Comparison of ENCODE assay signal across 10 cellular contexts in the genomic region with DNA sequence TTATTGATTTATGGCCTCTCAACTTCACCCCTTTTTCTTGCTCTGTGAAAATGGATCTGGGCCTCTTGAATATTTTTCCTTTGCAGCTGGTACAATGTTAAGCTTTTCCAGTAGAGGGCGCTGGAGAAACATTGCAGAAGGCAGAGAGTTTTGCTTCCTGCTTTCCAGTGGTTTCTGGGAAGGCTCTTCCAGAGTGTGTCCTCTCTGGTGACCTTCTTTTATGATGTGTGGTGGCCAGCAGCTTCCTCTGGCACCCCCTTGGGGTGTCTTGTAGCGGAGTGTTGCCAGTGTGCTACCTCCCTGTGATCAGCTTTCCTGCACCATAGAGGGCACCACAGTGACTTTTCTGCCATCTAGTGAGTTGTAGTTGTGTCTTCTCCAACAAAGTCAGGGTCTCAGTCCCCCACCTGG. TPM values are rescaled to one million over a fixed set of nuclear protein-coding genes. Genes with fewer than 3 reads are reported as not detected.
DNase-seq lines count a peak whose midpoint lies in the region; ATAC-seq, FAIRE-seq and TF ChIP-seq lines count a peak whose summit lies in the region.
"Had no signal": no experiment of that assay in that cellular context is flagged by ENCODE, and none has a peak within 500 bp of the region (broad histone marks: within the 10 kb centered on the region; RNA-seq: fewer than 3 reads in every experiment).

No MANE protein-coding gene starts in this region.

- H3K4me3 Mint-ChIP-seq in astrocyte (ENCODE audit: unreplicated experiment) = no peak overlapping the region
- no peak overlapping the region for H3K4me3 Mint-ChIP-seq in activated naive CD8-positive, alpha-beta T cell treated with anti-CD3 and anti-CD28 coated beads, Interleukin-2, amount 50 U/mL, for 24 hours

- peaks cover 9% of the 10 kb centered on the region; the same call in 1 of the 2 replicates for H4K20me1 ChIP-seq in DND-41 (ENCODE audit: insufficient read depth, low read length)
- peaks cover 10% of the 10 kb centered on the region for H4K20me1 ChIP-seq in astrocyte (ENCODE audit: insufficient read depth, low read length)

- H3K36me3 Mint-ChIP-seq in astrocyte (ENCODE audit: low read depth, unreplicated experiment) = no peaks in the 10 kb centered on the region
- peaks cover 14% of the 10 kb centered on the region for H3K36me3 Mint-ChIP-seq in activated naive CD8-positive, alpha-beta T cell treated with anti-CD3 and anti-CD28 coated beads, Interleukin-2, amount 50 U/mL, for 24 hours (ENCODE audit: low read depth)

- H3K4me1 Mint-ChIP-seq in astrocyte (ENCODE audit: low read depth, unreplicated experiment) = peaks cover 27% of the 10 kb centered on the region
- peaks cover 82% of the 10 kb centered on the region for H3K4me1 Mint-ChIP-seq in activated naive CD8-positive, alpha-beta T cell treated with anti-CD3 and anti-CD28 coated beads, Interleukin-2, amount 50 U/mL, for 24 hours

- H3K4me2 ChIP-seq in DND-41 (ENCODE audit: insufficient read depth, low read length) (no peak overlapping the region), astrocyte (ENCODE audit: low read length) (no peak overlapping the region)

- H3K4me3 ChIP-seq in DND-41 (ENCODE audit: low read depth in 1 of 2, low read length in 2 of 2) (no peak overlapping the region), astrocyte (ENCODE audit: insufficient read depth, low read depth, low read length) (no peak overlapping the region), lower lobe of right lung (no peak overlapping the region)
- H3K4me3 ChIP-seq: SJCRH30 had no signal

- intact Hi-C loops in lower lobe of right lung (cut with DNase I) = no loop called here

- H3K36me3 ChIP-seq in DND-41 (ENCODE audit: insufficient read depth, low read length) = no peaks in the 10 kb centered on the region
- H3K36me3 ChIP-seq in astrocyte (ENCODE audit: insufficient read depth, low read length) = no peaks in the 10 kb centered on the region
- no peaks in the 10 kb centered on the region for H3K36me3 ChIP-seq in lower lobe of right lung

- H2AFZ ChIP-seq in DND-41 (ENCODE audit: low read depth, low read length) = no peak overlapping the region
- no peak overlapping the region for H2AFZ ChIP-seq in astrocyte (ENCODE audit: low read depth, low read length)

- TF ChIP-seq CTCF in DND-41 (IDR thresholded peaks at IDR 0.05; ENCODE audit: borderline replicate concordance, extremely low read depth, low read length, poor library complexity, severe bottlenecking) = peak; percentile 68
- TF ChIP-seq CTCF in astrocyte (IDR thresholded peaks at IDR 0.05; ENCODE audit: insufficient read depth, low read depth, low read length) = peak; percentile 31
- TF ChIP-seq CTCF in lower lobe of right lung (IDR thresholded peaks at IDR 0.05) = peak; percentile 42

- H3K9me3 ChIP-seq in DND-41 (ENCODE audit: insufficient read depth, low read length, severe bottlenecking) = peaks cover 2% of the 10 kb centered on the region
- H3K9me3 ChIP-seq in astrocyte (ENCODE audit: insufficient read depth, low read depth, low read length) = no peaks in the 10 kb centered on the region
- H3K9me3 ChIP-seq in lower lobe of right lung = peaks cover 12% of the 10 kb centered on the region

- no peaks in the 10 kb centered on the region for H3K27me3 Mint-ChIP-seq in astrocyte (ENCODE audit: low read depth, unreplicated experiment)
- H3K27me3 Mint-ChIP-seq in activated naive CD8-positive, alpha-beta T cell treated with anti-CD3 and anti-CD28 coated beads, Interleukin-2, amount 50 U/mL, for 24 hours = no peaks in the 10 kb centered on the region

- no peak for DNase-seq in DND-41
- DNase-seq in HT-29 (ENCODE audit: low spot score) = peak; percentile 41
- no peak for DNase-seq in astrocyte (ENCODE audit: low read depth)
- no peak for DNase-seq in lower lobe of right lung
- no peak for DNase-seq in activated naive CD8-positive, alpha-beta T cell treated with anti-CD3 and anti-CD28 coated beads, Interleukin-2, amount 50 U/mL, for 24 hours
- DNase-seq in stimulated activated naive CD8-positive, alpha-beta T cell treated with anti-CD3 and anti-CD28 coated beads, Interleukin-15, Interleukin-2, amounts not matched to agents 100 U/mL and 50 U/mL, for 24 hours = no peak
- DNase-seq: activated naive CD4-positive, alpha-beta T cell; hypothalamus had no signal

- no peak for FAIRE-seq in astrocyte (lab: Jason Lieb, UNC)

- H3K9me3 Mint-ChIP-seq in astrocyte (ENCODE audit: unreplicated experiment) = peaks cover 6% of the 10 kb centered on the region
- H3K9me3 Mint-ChIP-seq in activated naive CD8-positive, alpha-beta T cell treated with anti-CD3 and anti-CD28 coated beads, Interleukin-2, amount 50 U/mL, for 24 hours = peaks cover 25% of the 10 kb centered on the region

- H3K4me1 ChIP-seq in DND-41 (ENCODE audit: insufficient read depth, low read length) (peaks cover 31% of the 10 kb centered on the region), astrocyte (ENCODE audit: insufficient read depth, low read length) (peaks cover 22% of the 10 kb centered on the region), lower lobe of right lung (peaks cover 11% of the 10 kb centered on the region)
- H3K4me1 ChIP-seq: SJCRH30 had no signal

- H3K79me2 ChIP-seq in DND-41 (ENCODE audit: insufficient read depth, low read length) = peaks cover 75% of the 10 kb centered on the region
- peaks cover 3% of the 10 kb centered on the region for H3K79me2 ChIP-seq in astrocyte (ENCODE audit: insufficient read depth, low read length)

- H3K27ac ChIP-seq in DND-41 (ENCODE audit: low read length) (no peak overlapping the region), astrocyte (ENCODE audit: low read depth, low read length) (no peak overlapping the region), lower lobe of right lung (no peak overlapping the region)
- H3K27ac ChIP-seq: SJCRH30 had no signal

- no peaks in the 10 kb centered on the region for H3K27me3 ChIP-seq in DND-41 (ENCODE audit: insufficient read depth, low read length, poor library complexity)
- no peaks in the 10 kb centered on the region for H3K27me3 ChIP-seq in astrocyte (ENCODE audit: insufficient read depth, low read length)
- no peaks in the 10 kb centered on the region for H3K27me3 ChIP-seq in lower lobe of right lung (ENCODE audit: low read depth)
- H3K27me3 ChIP-seq: SJCRH30 had no signal

- ATAC-seq in DND-41 (ENCODE audit: insufficient read depth, low read depth) = no peak
- ATAC-seq in lower lobe of right lung = no peak
- no peak for ATAC-seq in activated naive CD8-positive, alpha-beta T cell treated with anti-CD3 and anti-CD28 coated beads, Interleukin-2, amount 50 U/mL, for 24 hours
- ATAC-seq in stimulated activated naive CD8-positive, alpha-beta T cell treated with anti-CD3 and anti-CD28 coated beads, Interleukin-15, Interleukin-2, amounts not matched to agents 100 U/mL and 50 U/mL, for 24 hours = no peak
- ATAC-seq in HG02938 (IDR thresholded peaks at IDR 0.05; ENCODE audit: unreplicated experiment) = no peak

- no peak overlapping the region for H3K27ac Mint-ChIP-seq in astrocyte (ENCODE audit: unreplicated experiment)
- no peak overlapping the region for H3K27ac Mint-ChIP-seq in activated naive CD8-positive, alpha-beta T cell treated with anti-CD3 and anti-CD28 coated beads, Interleukin-2, amount 50 U/mL, for 24 hours

- H3K9ac ChIP-seq in DND-41 (ENCODE audit: low read depth, low read length) (no peak overlapping the region), astrocyte (ENCODE audit: low read length) (no peak overlapping the region)

RNA-seq across cellular contexts. Expression of gene MGAT5, which starts 25.4 kb away (rescaled TPM):
- 46.9 and 55.9 TPM in 2 replicates for total RNA-seq in HT-29 (2014; rRNA removed; shearing (Covaris generic))
- 78.6 and 80.2 TPM in 2 replicates for total RNA-seq in astrocyte
- total RNA-seq in lower lobe of right lung = 61.7 TPM
